In genomic region chr5:104538835-104539234, GRCh38 we compare ENCODE assay signal across 18 cellular contexts.
"Had no signal": no experiment of that assay in that cellular context is flagged by ENCODE, and none has a peak within 500 bp of the region (broad histone marks: within the 10 kb centered on the region; RNA-seq: fewer than 3 reads in every experiment).

No MANE protein-coding gene starts in this region.

- H2AFZ ChIP-seq: hepatocyte had no signal

- DNase-seq: dermis blood vessel endothelial cell; dorsolateral prefrontal cortex; effector CD4-positive, alpha-beta T cell; effector memory CD4-positive, alpha-beta T cell; foreskin keratinocyte; heart left ventricle; hypothalamus; left cardiac atrium; left lung; left ventricle myocardium superior; lower lobe of right lung; mesenchymal stem cell; mucosa of descending colon had no signal

- H3K4me3 ChIP-seq: coronary artery, dorsolateral prefrontal cortex, esophagus muscularis mucosa, gastroesophageal sphincter, heart left ventricle, hepatocyte, left lung, lower lobe of right lung, mucosa of descending colon had no signal

- ATAC-seq: foreskin keratinocyte, gastroesophageal sphincter, heart left ventricle, left cardiac atrium, left lung, left ventricle myocardium superior, lower lobe of right lung, mucosa of descending colon had no signal

- H3K79me2 ChIP-seq: hepatocyte had no signal

- H3K27ac Mint-ChIP-seq: mesothelial cell of epicardium had no signal

- H3K27ac ChIP-seq: coronary artery, dorsolateral prefrontal cortex, esophagus muscularis mucosa, foreskin keratinocyte, gastroesophageal sphincter, heart left ventricle, hepatocyte, left lung, lower lobe of right lung had no signal

- H3K4me3 Mint-ChIP-seq: mesothelial cell of epicardium had no signal

- H3K4me2 ChIP-seq: hepatocyte had no signal

- H3K4me1 ChIP-seq: foreskin keratinocyte, heart left ventricle, left lung, lower lobe of right lung had no signal

- H3K36me3 ChIP-seq: esophagus muscularis mucosa, gastroesophageal sphincter, heart left ventricle, left lung, lower lobe of right lung had no signal

- H3K27me3 ChIP-seq: dorsolateral prefrontal cortex, esophagus muscularis mucosa, foreskin keratinocyte, gastroesophageal sphincter, heart left ventricle, hepatocyte, left lung had no signal

- H3K9me3 ChIP-seq: esophagus muscularis mucosa, gastroesophageal sphincter, left lung, lower lobe of right lung, mucosa of descending colon had no signal
